In genomic region chr13:50080158-50080855, GRCh38 we compare ENCODE assay signal across 8 cellular contexts.
A peak's percentile ranks its signal among the peaks of the same experiment; 100 is the strongest.
DNase-seq lines count a peak whose midpoint lies in the region; ATAC-seq and TF ChIP-seq lines count a peak whose summit lies in the region.

No MANE protein-coding gene starts in this region.

- peak overlapping the region; percentile 99 for H3K4me3 Mint-ChIP-seq in activated CD4-positive, alpha-beta T cell treated with anti-CD3 and anti-CD28 coated beads, Interleukin-2, amount 10 ng/mL, durations not matched to agents 7 days and 5 days
- peak overlapping the region; percentile 100 for H3K4me3 Mint-ChIP-seq in endothelial cell (ENCODE audit: unreplicated experiment)

- 1 to 2% methylated on average over 31 of the region's 31 CpGs for WGBS in tibial nerve, 2 donors

- peaks cover 47% of the 10 kb centered on the region for H3K36me3 Mint-ChIP-seq in activated CD4-positive, alpha-beta T cell treated with anti-CD3 and anti-CD28 coated beads, Interleukin-2, amount 10 ng/mL, durations not matched to agents 7 days and 5 days (ENCODE audit: low read depth)
- H3K36me3 Mint-ChIP-seq in endothelial cell (ENCODE audit: low read depth, unreplicated experiment), result no peaks in the 10 kb centered on the region

- H3K9me3 ChIP-seq in ES-I3 (ENCODE audit: control insufficient read depth, insufficient read depth, low read length) (no peaks in the 10 kb centered on the region), tibial nerve (no peaks in the 10 kb centered on the region)

- no peak for ATAC-seq in HG03025 (IDR thresholded peaks at IDR 0.05; ENCODE audit: low FRiP score, unreplicated experiment)

- H3K4me3 ChIP-seq in tibial nerve, result peak overlapping the region; percentile 71 to 93 (median 88)

- TF ChIP-seq CTCF in endothelial cell (IDR thresholded peaks at IDR 0.05; ENCODE audit: unreplicated experiment), result no peak
- no peak for TF ChIP-seq CTCF in tibial nerve (IDR thresholded peaks at IDR 0.05)
- TF ChIP-seq CTCF in GM10248 (IDR thresholded peaks at IDR 0.05; ENCODE audit: control extremely low read depth, extremely low read depth, low read depth, missing control alignments), result no peak

- no peaks in the 10 kb centered on the region for H3K36me3 ChIP-seq in ES-I3 (ENCODE audit: insufficient read depth, low read length)
- no peaks in the 10 kb centered on the region for H3K36me3 ChIP-seq in tibial nerve

- H3K27ac ChIP-seq in tibial nerve, result peak overlapping the region; percentile 88 to 96 (median 89)

- peak; percentile 66 for DNase-seq in NAMALWA (ENCODE audit: low spot score)
- peak; percentile 53 for DNase-seq in activated CD4-positive, alpha-beta T cell treated with anti-CD3 and anti-CD28 coated beads, Interleukin-2, amount 10 ng/mL, durations not matched to agents 7 days and 5 days
- DNase-seq in endothelial cell (ENCODE audit: low spot score), result peak; percentile 22
- DNase-seq in myocyte (ENCODE audit: low read depth), result peak; percentile 74
- peak in 1 of 2 donors; percentile 38 for DNase-seq in tibial nerve (ENCODE audit: low spot score in 2 of 2)
- DNase-seq in GM10248 (ENCODE audit: extremely low spot score), result no peak

- CTCF ChIA-PET in activated CD4-positive, alpha-beta T cell treated with anti-CD3 and anti-CD28 coated beads, Interleukin-2, amount 10 ng/mL, durations not matched to agents 7 days and 5 days (lab: Charles Lee), result interaction anchor here (0.6 to 4.2 kb wide), 6 partner anchors 20 to 1059 kb away, joined by 3 to 16 read pairs (median 4); partner anchors contain the start of gene TRIM13
- CTCF ChIA-PET in GM10248 (lab: Yijun Ruan, JAX), result interaction anchor here (1.0 to 6.5 kb wide), 6 partner anchors 13 to 833 kb away, joined by 3 to 54 read pairs (median 11); partner anchors contain the start of genes SPRYD7 and TRIM13

- H3K27me3 ChIP-seq in tibial nerve, result no peaks in the 10 kb centered on the region

- H3K4me1 ChIP-seq in ES-I3 (ENCODE audit: insufficient read depth, low read length), result peaks cover 2% of the 10 kb centered on the region
- peaks cover 0 to 64% (median 11%) of the 10 kb centered on the region in 4 donors for H3K4me1 ChIP-seq in tibial nerve

- H3K4me1 Mint-ChIP-seq in activated CD4-positive, alpha-beta T cell treated with anti-CD3 and anti-CD28 coated beads, Interleukin-2, amount 10 ng/mL, durations not matched to agents 7 days and 5 days, result peaks cover 51% of the 10 kb centered on the region
- peaks cover 12% of the 10 kb centered on the region for H3K4me1 Mint-ChIP-seq in endothelial cell (ENCODE audit: unreplicated experiment)

- peak overlapping the region; percentile 80 for H3K9ac ChIP-seq in ES-I3 (ENCODE audit: low read depth, low read length)

- POLR2A ChIA-PET in activated CD4-positive, alpha-beta T cell treated with anti-CD3 and anti-CD28 coated beads, Interleukin-2, amount 10 ng/mL, durations not matched to agents 7 days and 5 days (lab: Charles Lee), result interaction anchor here (0.6 to 2.2 kb wide), 10 partner anchors 13 to 1373 kb away, joined by 3 to 8 read pairs (median 4); partner anchors contain the start of genes INTS6 and TRIM13
- POLR2A ChIA-PET in GM10248 (lab: Yijun Ruan, JAX), result interaction anchor here (1.0 to 1.1 kb wide), 2 partner anchors 45 to 83 kb away, joined by 4 read pairs; partner anchors contain the start of gene TRIM13

- peak in 1 of 2 donors; percentile 22 for TF ChIP-seq EP300 in tibial nerve (IDR thresholded peaks at IDR 0.05)

- peak in 1 of 2 donors; percentile 4 for TF ChIP-seq POLR2A in tibial nerve (IDR thresholded peaks at IDR 0.05)

- peak overlapping the region; percentile 100 for H3K27ac Mint-ChIP-seq in activated CD4-positive, alpha-beta T cell treated with anti-CD3 and anti-CD28 coated beads, Interleukin-2, amount 10 ng/mL, durations not matched to agents 7 days and 5 days
- peak overlapping the region; percentile 90 for H3K27ac Mint-ChIP-seq in endothelial cell (ENCODE audit: unreplicated experiment)

- no peaks in the 10 kb centered on the region for H3K9me3 Mint-ChIP-seq in activated CD4-positive, alpha-beta T cell treated with anti-CD3 and anti-CD28 coated beads, Interleukin-2, amount 10 ng/mL, durations not matched to agents 7 days and 5 days
- no peaks in the 10 kb centered on the region for H3K9me3 Mint-ChIP-seq in endothelial cell (ENCODE audit: unreplicated experiment)

- no peaks in the 10 kb centered on the region for H3K27me3 Mint-ChIP-seq in activated CD4-positive, alpha-beta T cell treated with anti-CD3 and anti-CD28 coated beads, Interleukin-2, amount 10 ng/mL, durations not matched to agents 7 days and 5 days
- peaks cover 9% of the 10 kb centered on the region for H3K27me3 Mint-ChIP-seq in endothelial cell (ENCODE audit: unreplicated experiment)
